In the genomic region with DNA sequence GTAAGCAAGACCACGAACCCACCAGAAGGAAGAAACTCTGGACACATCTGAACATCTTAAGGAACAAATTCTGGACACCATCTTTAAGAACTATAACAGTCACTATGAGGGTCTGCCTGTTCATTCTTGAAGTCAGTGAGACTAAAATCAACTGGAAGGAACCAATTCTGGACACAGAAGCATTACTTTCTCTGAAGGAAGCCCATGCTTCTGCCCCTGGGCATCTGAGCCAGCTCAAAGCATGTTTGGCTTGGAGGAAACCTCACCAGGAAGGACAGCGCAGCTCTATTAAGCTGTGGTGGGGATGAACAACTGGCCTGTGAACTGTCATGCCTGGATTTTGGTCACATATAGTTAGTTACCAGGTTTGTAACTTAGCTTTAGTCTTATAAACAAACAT, we compare ENCODE assay signal across 16 cellular contexts.
DNase-seq lines count a peak whose midpoint lies in the region; ATAC-seq and TF ChIP-seq lines count a peak whose summit lies in the region.
"Had no signal": no experiment of that assay in that cellular context is flagged by ENCODE, and none has a peak within 500 bp of the region (broad histone marks: within the 10 kb centered on the region; RNA-seq: fewer than 3 reads in every experiment).

No MANE protein-coding gene starts in this region.

- intact Hi-C loops in CD4-positive, alpha-beta T cell (cut with DNase I, micrococcal nuclease) = loop anchor here (5.0 to 10.0 kb wide), 5 partner anchors 40 to 140 kb away; no protein-coding TSS in a partner anchor
- intact Hi-C loops in Panc1 (cut with micrococcal nuclease; ENCODE audit: unreplicated experiment) = no loop called here

- peak overlapping the region; percentile 96 for H3K27ac Mint-ChIP-seq in CD4-positive, alpha-beta T cell
- H3K27ac Mint-ChIP-seq: activated naive CD8-positive, alpha-beta T cell treated with anti-CD3 and anti-CD28 coated beads, Interleukin-2, amount 10 ng/mL, durations not matched to agents 7 days and 5 days had no signal

- no peaks in the 10 kb centered on the region for H3K36me3 Mint-ChIP-seq in CD4-positive, alpha-beta T cell (ENCODE audit: low read depth)
- H3K36me3 Mint-ChIP-seq: activated naive CD8-positive, alpha-beta T cell treated with anti-CD3 and anti-CD28 coated beads, Interleukin-2, amount 10 ng/mL, durations not matched to agents 7 days and 5 days had no signal

- no peaks in the 10 kb centered on the region for H3K27me3 ChIP-seq in CD4-positive, alpha-beta T cell (ENCODE audit: control insufficient read depth, insufficient read depth, low read length)
- H3K27me3 ChIP-seq in Panc1 (ENCODE audit: control insufficient read depth, insufficient read depth, low read length) = peaks cover 2% of the 10 kb centered on the region; the same call in 1 of the 2 replicates
- H3K27me3 ChIP-seq in fibroblast of lung (ENCODE audit: control insufficient read depth, insufficient read depth, low read length) = no peaks in the 10 kb centered on the region
- no peaks in the 10 kb centered on the region for H3K27me3 ChIP-seq in subcutaneous abdominal adipose tissue (ENCODE audit: control insufficient read depth in 5 of 5, insufficient read depth in 4 of 5, low read length in 5 of 5)
- no peaks in the 10 kb centered on the region; the same call in 1 of the 2 replicates for H3K27me3 ChIP-seq in MG63

- peak overlapping the region; percentile 82 for H3K4me2 ChIP-seq in fibroblast of lung (ENCODE audit: extremely low read depth, insufficient read depth, low read length)

- no peak for ATAC-seq in CD4-positive, alpha-beta T cell (ENCODE audit: poor library complexity)
- ATAC-seq in Panc1 = no peak
- ATAC-seq: mucosa of descending colon; stimulated activated naive CD8-positive, alpha-beta T cell treated with anti-CD3 and anti-CD28 coated beads, Interleukin-15, amount 100 ng/mL, for 72 hours had no signal

- no peaks in the 10 kb centered on the region for H3K9me3 Mint-ChIP-seq in CD4-positive, alpha-beta T cell
- H3K9me3 Mint-ChIP-seq: stimulated activated naive CD8-positive, alpha-beta T cell treated with anti-CD3 and anti-CD28 coated beads, Interleukin-15, amount 100 ng/mL, for 72 hours had no signal

- in situ Hi-C loops in Panc1 (cut with HindIII; ENCODE audit: low pct_unique_long_range_greater_than_20kb, low sequenced_read_pairs) = no loop called here

- H3K27ac ChIP-seq in CD4-positive, alpha-beta T cell (ENCODE audit: low read depth, low read length) = no peak overlapping the region
- H3K27ac ChIP-seq in Panc1 (ENCODE audit: low read length) (peak overlapping the region; percentile 14; the same call in 1 of the 2 replicates), fibroblast of lung (ENCODE audit: insufficient read depth, low read length) (peak overlapping the region; percentile 84), subcutaneous abdominal adipose tissue (ENCODE audit: low read depth, low read length) (peak overlapping the region; percentile 91)

- CTCF ChIA-PET in CD4-positive, alpha-beta T cell (lab: Charles Lee) = interaction anchor here (1.5 kb wide), 1 partner anchor 11 kb away, joined by 3 read pairs; no protein-coding TSS in a partner anchor
- CTCF ChIA-PET in Panc1 (lab: Charles Lee) = no interaction called here

- H4K20me1 ChIP-seq in fibroblast of lung (ENCODE audit: control insufficient read depth, extremely low read depth, insufficient read depth, low read length) = no peaks in the 10 kb centered on the region

- POLR2A ChIA-PET in CD4-positive, alpha-beta T cell (lab: Charles Lee) = interaction anchor here (2.3 to 2.5 kb wide), 2 partner anchors 41 to 120 kb away, joined by 13 to 17 read pairs; no protein-coding TSS in a partner anchor
- POLR2A ChIA-PET in Panc1 (lab: Charles Lee) = interaction anchor here (0.6 kb wide), 1 partner anchor 49 kb away, joined by 3 read pairs; no protein-coding TSS in a partner anchor

- H3K27me3 Mint-ChIP-seq in CD4-positive, alpha-beta T cell = no peaks in the 10 kb centered on the region
- H3K27me3 Mint-ChIP-seq: stimulated activated naive CD8-positive, alpha-beta T cell treated with anti-CD3 and anti-CD28 coated beads, Interleukin-15, amount 100 ng/mL, for 72 hours had no signal

- H3K9me3 ChIP-seq in CD4-positive, alpha-beta T cell (ENCODE audit: control insufficient read depth, low read length) = no peaks in the 10 kb centered on the region
- H3K9me3 ChIP-seq in Panc1 (ENCODE audit: control insufficient read depth, insufficient read depth, low read depth, low read length) = no peaks in the 10 kb centered on the region
- no peaks in the 10 kb centered on the region for H3K9me3 ChIP-seq in fibroblast of lung (ENCODE audit: control insufficient read depth, insufficient read depth, low read depth, low read length)
- H3K9me3 ChIP-seq in subcutaneous abdominal adipose tissue (ENCODE audit: control insufficient read depth in 5 of 5, low read length in 5 of 5) = no peaks in the 10 kb centered on the region
- no peaks in the 10 kb centered on the region; the same call in 1 of the 2 replicates for H3K9me3 ChIP-seq in MG63
- H3K9me3 ChIP-seq: mucosa of descending colon had no signal

- DNase-seq in CD4-positive, alpha-beta T cell = no peak
- DNase-seq in Panc1 (ENCODE audit: low read depth, low spot score) (no peak), fibroblast of lung (ENCODE audit: low read depth in 2 of 2) (no peak), NCI-H774 (lab: John Stamatoyannopoulos, UW) (no peak), NCI-H748 treated with DMSO at 0.1 percent for 48 hours (lab: John Stamatoyannopoulos, UW) (no peak), MG63 (no peak)
- DNase-seq in activated naive CD4-positive, alpha-beta T cell (lab: John Stamatoyannopoulos, UW) = no peak
- DNase-seq: activated CD4-positive, alpha-beta T cell treated with anti-CD3 and anti-CD28 coated beads, Interleukin-2, amount 50 U/mL, for 1 hour; activated naive CD8-positive, alpha-beta T cell treated with anti-CD3 and anti-CD28 coated beads, Interleukin-2, amount 10 ng/mL, durations not matched to agents 7 days and 5 days; activated T-cell treated with anti-CD3 and anti-CD28 coated beads, Interleukin-2, amount 50 U/mL, for 1 hour; effector CD8-positive, alpha-beta T cell; NCI-H1105; nucleus accumbens; stimulated activated naive CD8-positive, alpha-beta T cell treated with anti-CD3 and anti-CD28 coated beads, Interleukin-15, amount 100 ng/mL, for 72 hours had no signal

- H3K4me1 Mint-ChIP-seq in CD4-positive, alpha-beta T cell (ENCODE audit: low read depth) = peaks cover 38% of the 10 kb centered on the region

- H3K4me3 Mint-ChIP-seq in CD4-positive, alpha-beta T cell = peak overlapping the region; percentile 45
- H3K4me3 Mint-ChIP-seq: activated naive CD8-positive, alpha-beta T cell treated with anti-CD3 and anti-CD28 coated beads, Interleukin-2, amount 10 ng/mL, durations not matched to agents 7 days and 5 days; stimulated activated naive CD8-positive, alpha-beta T cell treated with anti-CD3 and anti-CD28 coated beads, Interleukin-15, amount 100 ng/mL, for 72 hours had no signal

- BruUV-seq in Panc1 (replicated peaks; lab: Mats Ljungman, UMichigan) = no TSS peak

- H3K4me3 ChIP-seq in Panc1 (ENCODE audit: low read depth in 2 of 2, low read length in 2 of 2) = no peak overlapping the region
- peak overlapping the region; percentile 13 to 51 (median 24) for H3K4me3 ChIP-seq in fibroblast of lung (replicated peaks in 1 of 4; ENCODE audit: control extremely low read depth in 1 of 4, insufficient read depth in 1 of 4, low read depth in 3 of 4, low read length in 4 of 4)
- H3K4me3 ChIP-seq in subcutaneous abdominal adipose tissue (ENCODE audit: low read depth in 1 of 5, low read length in 5 of 5) = peak overlapping the region in 2 of 5 donors; percentile 29
- no peak overlapping the region for H3K4me3 ChIP-seq in MG63
- H3K4me3 ChIP-seq: mucosa of descending colon had no signal

- no peaks in the 10 kb centered on the region for H3K79me2 ChIP-seq in fibroblast of lung (ENCODE audit: control insufficient read depth, insufficient read depth, low read length)

- H3K4me1 ChIP-seq in Panc1 (ENCODE audit: control insufficient read depth, insufficient read depth, low read length) (peaks cover 23% of the 10 kb centered on the region), fibroblast of lung (ENCODE audit: control insufficient read depth, extremely low read depth, insufficient read depth, low read length) (peaks cover 27% of the 10 kb centered on the region), subcutaneous abdominal adipose tissue (ENCODE audit: control insufficient read depth in 5 of 5, insufficient read depth in 5 of 5, low read length in 5 of 5) (peaks cover 2 to 35% (median 30%) of the 10 kb centered on the region in 5 donors)

- peak overlapping the region; percentile 80 for H2AFZ ChIP-seq in fibroblast of lung (ENCODE audit: low read length)

- peak overlapping the region; percentile 29 for H3K9ac ChIP-seq in fibroblast of lung (ENCODE audit: insufficient read depth, low read length)
- peak overlapping the region in 1 of 5 donors; percentile 42 for H3K9ac ChIP-seq in subcutaneous abdominal adipose tissue (ENCODE audit: low read length in 5 of 5)

- no peak for TF ChIP-seq CTCF in CD4-positive, alpha-beta T cell (IDR thresholded peaks at IDR 0.05)
- TF ChIP-seq CTCF in Panc1 (IDR thresholded peaks at IDR 0.05) (no peak), fibroblast of lung (conservative IDR thresholded peaks at IDR 0.05 in 1 of 2, IDR thresholded peaks at IDR 0.05 in 1 of 2; ENCODE audit: low read depth in 1 of 2, low read length in 2 of 2) (no peak)

- H3K36me3 ChIP-seq in Panc1 (ENCODE audit: control insufficient read depth, insufficient read depth, low read length) (no peaks in the 10 kb centered on the region), fibroblast of lung (ENCODE audit: control insufficient read depth, insufficient read depth, low read length) (no peaks in the 10 kb centered on the region), subcutaneous abdominal adipose tissue (ENCODE audit: control insufficient read depth in 5 of 5, insufficient read depth in 5 of 5, low read length in 5 of 5) (no peaks in the 10 kb centered on the region), MG63 (no peaks in the 10 kb centered on the region)

Comparison
In these comparisons a context has a peak if more than half of its experiments do, and no peak if none do; other contexts are left out.
1. H3K4me3 ChIP-seq: peak in fibroblast of lung (4 of 4); none in Panc1 (0 of 2) and MG63 (single experiment).